1 cellular context compared by ENCODE assay signal in the genomic region with DNA sequence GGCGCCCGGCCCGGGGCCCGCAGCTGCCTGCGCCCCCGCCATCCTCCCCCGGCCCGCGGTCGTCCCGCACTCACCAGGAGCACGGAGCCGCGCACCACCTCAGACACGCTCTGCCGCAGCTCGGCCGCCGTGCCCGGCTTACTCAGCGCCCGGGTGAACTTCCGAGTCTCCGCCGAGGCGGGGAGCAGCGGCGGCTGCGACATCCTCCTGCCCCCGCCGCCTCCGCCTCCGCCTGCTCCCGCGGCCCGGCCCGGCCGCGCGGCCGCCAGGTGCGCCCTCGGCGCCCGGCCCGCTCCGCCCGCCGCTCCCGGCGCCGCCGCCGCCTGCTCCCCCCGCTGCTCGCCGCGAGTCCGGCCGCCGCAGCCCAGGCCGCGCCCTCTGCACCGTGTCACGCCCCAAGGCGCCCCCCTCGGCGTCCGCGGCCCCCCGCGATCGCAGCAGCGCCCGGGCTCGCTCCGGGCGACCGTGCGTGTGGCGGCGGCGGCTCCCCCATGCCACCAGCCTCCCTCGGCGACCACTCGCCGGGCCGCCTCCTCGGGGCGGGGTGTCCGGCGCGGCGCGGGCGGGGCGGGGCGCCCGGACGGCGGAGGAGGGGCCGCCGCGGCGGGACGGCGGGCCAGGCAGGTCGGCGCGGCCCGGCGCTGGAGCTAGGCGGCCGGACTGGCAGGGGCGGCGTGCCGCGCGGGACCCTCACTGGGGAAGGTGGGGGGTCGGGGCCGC.
TF ChIP-seq lines count a peak whose summit lies in the region.

No MANE protein-coding gene starts in this region.

TF ChIP-seq in K562, 482 proteins besides CTCF, POLR2A, EP300 and RAD21 (continued from another document):
- TF ChIP-seq CXXC5 (CRISPR knock-in tag; IDR thresholded peaks at IDR 0.05) (peak; percentile 43), MTA3 (IDR thresholded peaks at IDR 0.05; ENCODE audit: borderline replicate concordance) (no peak), RB1 (IDR thresholded peaks at IDR 0.05; ENCODE audit: low read depth) (0 out of 2 replicates have a peak, but pooled peaks have one; percentile 47), PHF8 (IDR thresholded peaks at IDR 0.05; ENCODE audit: borderline replicate concordance, low read length) (peak; percentile 28; the same call in 1 of the 2 replicates), BDP1 (IDR thresholded peaks at IDR 0.05; ENCODE audit: insufficient read depth, insufficient read length) (no peak)
- TF ChIP-seq, protein P1, sequence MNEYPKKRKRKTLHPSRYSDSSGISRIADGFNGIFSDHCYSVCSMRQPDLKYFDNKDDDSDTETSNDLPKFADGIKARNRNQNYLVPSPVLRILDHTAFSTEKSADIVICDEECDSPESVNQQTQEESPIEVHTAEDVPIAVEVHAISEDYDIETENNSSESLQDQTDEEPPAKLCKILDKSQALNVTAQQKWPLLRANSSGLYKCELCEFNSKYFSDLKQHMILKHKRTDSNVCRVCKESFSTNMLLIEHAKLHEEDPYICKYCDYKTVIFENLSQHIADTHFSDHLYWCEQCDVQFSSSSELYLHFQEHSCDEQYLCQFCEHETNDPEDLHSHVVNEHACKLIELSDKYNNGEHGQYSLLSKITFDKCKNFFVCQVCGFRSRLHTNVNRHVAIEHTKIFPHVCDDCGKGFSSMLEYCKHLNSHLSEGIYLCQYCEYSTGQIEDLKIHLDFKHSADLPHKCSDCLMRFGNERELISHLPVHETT (CRISPR knock-in tag; conservative IDR thresholded peaks at IDR 0.05 in 1 of 2, IDR thresholded peaks at IDR 0.05 in 1 of 2) = peak in 1 of 2 experiments; percentile 83; a peak in 1 of 4 replicates
- TF ChIP-seq, protein P2, sequence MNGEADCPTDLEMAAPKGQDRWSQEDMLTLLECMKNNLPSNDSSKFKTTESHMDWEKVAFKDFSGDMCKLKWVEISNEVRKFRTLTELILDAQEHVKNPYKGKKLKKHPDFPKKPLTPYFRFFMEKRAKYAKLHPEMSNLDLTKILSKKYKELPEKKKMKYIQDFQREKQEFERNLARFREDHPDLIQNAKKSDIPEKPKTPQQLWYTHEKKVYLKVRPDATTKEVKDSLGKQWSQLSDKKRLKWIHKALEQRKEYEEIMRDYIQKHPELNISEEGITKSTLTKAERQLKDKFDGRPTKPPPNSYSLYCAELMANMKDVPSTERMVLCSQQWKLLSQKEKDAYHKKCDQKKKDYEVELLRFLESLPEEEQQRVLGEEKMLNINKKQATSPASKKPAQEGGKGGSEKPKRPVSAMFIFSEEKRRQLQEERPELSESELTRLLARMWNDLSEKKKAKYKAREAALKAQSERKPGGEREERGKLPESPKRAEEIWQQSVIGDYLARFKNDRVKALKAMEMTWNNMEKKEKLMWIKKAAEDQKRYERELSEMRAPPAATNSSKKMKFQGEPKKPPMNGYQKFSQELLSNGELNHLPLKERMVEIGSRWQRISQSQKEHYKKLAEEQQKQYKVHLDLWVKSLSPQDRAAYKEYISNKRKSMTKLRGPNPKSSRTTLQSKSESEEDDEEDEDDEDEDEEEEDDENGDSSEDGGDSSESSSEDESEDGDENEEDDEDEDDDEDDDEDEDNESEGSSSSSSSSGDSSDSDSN (IDR thresholded peaks at IDR 0.05; ENCODE audit: borderline replicate concordance in 1 of 2, low read depth in 2 of 2, low read length in 2 of 2) = peak in 1 of 2 experiments; percentile 70; a peak in 1 of 4 replicates
- TF ChIP-seq, protein P3, sequence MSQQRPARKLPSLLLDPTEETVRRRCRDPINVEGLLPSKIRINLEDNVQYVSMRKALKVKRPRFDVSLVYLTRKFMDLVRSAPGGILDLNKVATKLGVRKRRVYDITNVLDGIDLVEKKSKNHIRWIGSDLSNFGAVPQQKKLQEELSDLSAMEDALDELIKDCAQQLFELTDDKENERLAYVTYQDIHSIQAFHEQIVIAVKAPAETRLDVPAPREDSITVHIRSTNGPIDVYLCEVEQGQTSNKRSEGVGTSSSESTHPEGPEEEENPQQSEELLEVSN (IDR thresholded peaks at IDR 0.05; ENCODE audit: borderline replicate concordance in 1 of 2, extremely low read depth in 1 of 2, insufficient read depth in 1 of 2, insufficient read length in 1 of 2, low read depth in 1 of 2, low read length in 1 of 2, poor library complexity in 1 of 2, severe bottlenecking in 1 of 2) = peak in 1 of 2 experiments; percentile 13
- TF ChIP-seq, protein P4, sequence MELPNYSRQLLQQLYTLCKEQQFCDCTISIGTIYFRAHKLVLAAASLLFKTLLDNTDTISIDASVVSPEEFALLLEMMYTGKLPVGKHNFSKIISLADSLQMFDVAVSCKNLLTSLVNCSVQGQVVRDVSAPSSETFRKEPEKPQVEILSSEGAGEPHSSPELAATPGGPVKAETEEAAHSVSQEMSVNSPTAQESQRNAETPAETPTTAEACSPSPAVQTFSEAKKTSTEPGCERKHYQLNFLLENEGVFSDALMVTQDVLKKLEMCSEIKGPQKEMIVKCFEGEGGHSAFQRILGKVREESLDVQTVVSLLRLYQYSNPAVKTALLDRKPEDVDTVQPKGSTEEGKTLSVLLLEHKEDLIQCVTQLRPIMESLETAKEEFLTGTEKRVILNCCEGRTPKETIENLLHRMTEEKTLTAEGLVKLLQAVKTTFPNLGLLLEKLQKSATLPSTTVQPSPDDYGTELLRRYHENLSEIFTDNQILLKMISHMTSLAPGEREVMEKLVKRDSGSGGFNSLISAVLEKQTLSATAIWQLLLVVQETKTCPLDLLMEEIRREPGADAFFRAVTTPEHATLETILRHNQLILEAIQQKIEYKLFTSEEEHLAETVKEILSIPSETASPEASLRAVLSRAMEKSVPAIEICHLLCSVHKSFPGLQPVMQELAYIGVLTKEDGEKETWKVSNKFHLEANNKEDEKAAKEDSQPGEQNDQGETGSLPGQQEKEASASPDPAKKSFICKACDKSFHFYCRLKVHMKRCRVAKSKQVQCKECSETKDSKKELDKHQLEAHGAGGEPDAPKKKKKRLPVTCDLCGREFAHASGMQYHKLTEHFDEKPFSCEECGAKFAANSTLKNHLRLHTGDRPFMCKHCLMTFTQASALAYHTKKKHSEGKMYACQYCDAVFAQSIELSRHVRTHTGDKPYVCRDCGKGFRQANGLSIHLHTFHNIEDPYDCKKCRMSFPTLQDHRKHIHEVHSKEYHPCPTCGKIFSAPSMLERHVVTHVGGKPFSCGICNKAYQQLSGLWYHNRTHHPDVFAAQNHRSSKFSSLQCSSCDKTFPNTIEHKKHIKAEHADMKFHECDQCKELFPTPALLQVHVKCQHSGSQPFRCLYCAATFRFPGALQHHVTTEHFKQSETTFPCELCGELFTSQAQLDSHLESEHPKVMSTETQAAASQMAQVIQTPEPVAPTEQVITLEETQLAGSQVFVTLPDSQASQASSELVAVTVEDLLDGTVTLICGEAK (IDR thresholded peaks at IDR 0.05) = 0 out of 2 replicates have a peak, but pooled peaks have one; percentile 26
- TF ChIP-seq, protein P4 (CRISPR knock-in tag; IDR thresholded peaks at IDR 0.05) = no peak
TF ChIP-seq in K562: peak in this region for 16.
